Comparison of ENCODE assay signal across 8 cellular contexts in genomic region chr17:48215583-48216139, GRCh38.
A peak's percentile ranks its signal among the peaks of the same experiment; 100 is the strongest.
DNase-seq lines count a peak whose midpoint lies in the region; ATAC-seq and TF ChIP-seq lines count a peak whose summit lies in the region.

No MANE protein-coding gene starts in this region.

- no peaks in the 10 kb centered on the region for H3K9me3 ChIP-seq in transverse colon

- no peak for TF ChIP-seq POLR2A in transverse colon (IDR thresholded peaks at IDR 0.05)

- H3K27ac Mint-ChIP-seq in Calu3 (ENCODE audit: unreplicated experiment): no peak overlapping the region
- H3K27ac Mint-ChIP-seq in activated CD4-positive, alpha-beta T cell treated with anti-CD3 and anti-CD28 coated beads, Interleukin-2, amount 10 ng/mL, durations not matched to agents 7 days and 5 days: no peak overlapping the region

- no peaks in the 10 kb centered on the region for H3K4me1 ChIP-seq in transverse colon

- no peaks in the 10 kb centered on the region for H3K9me3 Mint-ChIP-seq in Calu3 (ENCODE audit: low read depth, unreplicated experiment)
- no peaks in the 10 kb centered on the region for H3K9me3 Mint-ChIP-seq in activated CD4-positive, alpha-beta T cell treated with anti-CD3 and anti-CD28 coated beads, Interleukin-2, amount 10 ng/mL, durations not matched to agents 7 days and 5 days

- H3K36me3 Mint-ChIP-seq in Calu3 (ENCODE audit: insufficient read depth, unreplicated experiment): no peaks in the 10 kb centered on the region
- peaks cover 6% of the 10 kb centered on the region for H3K36me3 Mint-ChIP-seq in activated CD4-positive, alpha-beta T cell treated with anti-CD3 and anti-CD28 coated beads, Interleukin-2, amount 10 ng/mL, durations not matched to agents 7 days and 5 days (ENCODE audit: low read depth)

- intact Hi-C loops in Calu3 (cut with micrococcal nuclease; ENCODE audit: unreplicated experiment): loop anchor here (1.0 to 5.0 kb wide), 5 partner anchors 29 to 403 kb away; no protein-coding TSS in a partner anchor
- intact Hi-C loops in transverse colon (cut with DNase I; ENCODE audit: low total_unique reads): no loop called here

- ATAC-seq in GM21526 (IDR thresholded peaks at IDR 0.05; ENCODE audit: low FRiP score, unreplicated experiment): no peak

- WGBS in transverse colon (ENCODE audit: low coverage in 1 of 2), 2 donors: 15% methylated on average over 1 of the region's 1 CpG; no CpG with 5 or more reads in 1 of the 2 donors

- peaks cover 31% of the 10 kb centered on the region for H3K4me1 Mint-ChIP-seq in Calu3 (ENCODE audit: low read depth, unreplicated experiment)
- H3K4me1 Mint-ChIP-seq in activated CD4-positive, alpha-beta T cell treated with anti-CD3 and anti-CD28 coated beads, Interleukin-2, amount 10 ng/mL, durations not matched to agents 7 days and 5 days: no peaks in the 10 kb centered on the region

- POLR2A ChIA-PET in activated CD4-positive, alpha-beta T cell treated with anti-CD3 and anti-CD28 coated beads, Interleukin-2, amount 10 ng/mL, durations not matched to agents 7 days and 5 days (lab: Charles Lee): no interaction called here

- CTCF ChIA-PET in Calu3 (lab: Charles Lee): interaction anchor here (0.5 to 4.4 kb wide), 37 partner anchors 9 to 1022 kb away, joined by 3 to 84 read pairs (median 4); no protein-coding TSS in a partner anchor
- CTCF ChIA-PET in activated CD4-positive, alpha-beta T cell treated with anti-CD3 and anti-CD28 coated beads, Interleukin-2, amount 10 ng/mL, durations not matched to agents 7 days and 5 days (lab: Charles Lee): interaction anchor here (1.2 to 1.4 kb wide), 3 partner anchors 10 to 190 kb away, joined by 3 to 5 read pairs (median 3); no protein-coding TSS in a partner anchor

- in situ Hi-C loops in transverse colon (cut with MboI; ENCODE audit: low pct_ligation_motif_present in 1 of 4, low pct_unique_long_range_greater_than_20kb in 1 of 4, low sequenced_read_pairs in 3 of 4): no loop called here

- TF ChIP-seq EP300 in transverse colon (IDR thresholded peaks at IDR 0.05; ENCODE audit: low read depth): no peak

- H3K36me3 ChIP-seq in transverse colon: no peaks in the 10 kb centered on the region

- DNase-seq in Calu3 (peak; percentile 78), HuH-7.5 (ENCODE audit: low spot score) (peak; percentile 16), RPMI8226 (peak; percentile 17), fibroblast of the aortic adventitia (ENCODE audit: low read depth) (peak; percentile 59), transverse colon (peak; percentile 11)
- DNase-seq in stimulated activated CD4-positive, alpha-beta T cell treated with anti-CD3 and anti-CD28 coated beads, Interleukin-4, amount 100 ng/mL, for 4 hours: no peak
- no peak for DNase-seq in activated CD4-positive, alpha-beta T cell treated with anti-CD3 and anti-CD28 coated beads, Interleukin-2, amount 10 ng/mL, durations not matched to agents 7 days and 5 days

- H3K27me3 ChIP-seq in transverse colon: no peaks in the 10 kb centered on the region

- TF ChIP-seq CTCF in Calu3 (IDR thresholded peaks at IDR 0.05; ENCODE audit: unreplicated experiment): peak; percentile 87
- peak; percentile 71 for TF ChIP-seq CTCF in fibroblast of the aortic adventitia (IDR thresholded peaks at IDR 0.05; ENCODE audit: insufficient read depth, low read length)
- peak; percentile 37 to 62 (median 55) for TF ChIP-seq CTCF in transverse colon (IDR thresholded peaks at IDR 0.05)

- BruUV-seq in Calu3 (replicated peaks; lab: Mats Ljungman, UMichigan): no TSS peak

- H3K4me3 ChIP-seq in fibroblast of the aortic adventitia (ENCODE audit: low read depth, low read length) (no peak overlapping the region), transverse colon (no peak overlapping the region)

- no peaks in the 10 kb centered on the region for H3K27me3 Mint-ChIP-seq in Calu3 (ENCODE audit: unreplicated experiment)
- H3K27me3 Mint-ChIP-seq in activated CD4-positive, alpha-beta T cell treated with anti-CD3 and anti-CD28 coated beads, Interleukin-2, amount 10 ng/mL, durations not matched to agents 7 days and 5 days: no peaks in the 10 kb centered on the region

- H3K4me3 Mint-ChIP-seq in Calu3 (ENCODE audit: low read depth, unreplicated experiment): no peak overlapping the region
- H3K4me3 Mint-ChIP-seq in activated CD4-positive, alpha-beta T cell treated with anti-CD3 and anti-CD28 coated beads, Interleukin-2, amount 10 ng/mL, durations not matched to agents 7 days and 5 days: no peak overlapping the region

- H3K27ac ChIP-seq in transverse colon: no peak overlapping the region

Comparison
In these comparisons a context has a peak if more than half of its experiments do, and no peak if none do; other contexts are left out.
1. DNase-seq: peak in Calu3 (single experiment), HuH-7.5 (single experiment), RPMI8226 (single experiment), fibroblast of the aortic adventitia (single experiment) and transverse colon (single experiment); none in stimulated activated CD4-positive, alpha-beta T cell treated with anti-CD3 and anti-CD28 coated beads, Interleukin-4, amount 100 ng/mL, for 4 hours (0 of 2) and activated CD4-positive, alpha-beta T cell treated with anti-CD3 and anti-CD28 coated beads, Interleukin-2, amount 10 ng/mL, durations not matched to agents 7 days and 5 days (single experiment).
2. Peak in every context shown above with its lines, with median percentiles within 50 percentile points of each other: CTCF ChIP-seq.